In genomic region chr19:38693380-38694223, GRCh38 we compare ENCODE assay signal across 8 cellular contexts. TPM values are rescaled to one million over a fixed set of nuclear protein-coding genes. Genes with fewer than 3 reads are reported as not detected.
DNase-seq lines count a peak whose midpoint lies in the region; ATAC-seq, FAIRE-seq and TF ChIP-seq lines count a peak whose summit lies in the region.

No MANE protein-coding gene starts in this region.

- peak overlapping the region; percentile 86 for H3K9ac ChIP-seq in endothelial cell of umbilical vein (replicated peaks; ENCODE audit: extremely low read depth, insufficient read depth, low read length)

- no peak for TF ChIP-seq CTCF in endothelial cell of umbilical vein (IDR thresholded peaks at IDR 0.05; ENCODE audit: extremely low read depth in 1 of 2, insufficient read depth in 1 of 2, low read depth in 1 of 2, low read length in 2 of 2)

- dilution Hi-C loops in endothelial cell of umbilical vein (cut with MboI; ENCODE audit: extremely low pct_ligation_motif_present, low sequenced_read_pairs): no loop called here

- no peaks in the 10 kb centered on the region for H3K9me1 ChIP-seq in endothelial cell of umbilical vein (replicated peaks; ENCODE audit: control insufficient read depth, extremely low read depth, insufficient read depth, low read length)

- H3K27ac Mint-ChIP-seq in CD4-positive, CD25-positive, alpha-beta regulatory T cell: peak overlapping the region; percentile 82 to 95 (median 94)

- H3K9me3 Mint-ChIP-seq in CD4-positive, CD25-positive, alpha-beta regulatory T cell: no peaks in the 10 kb centered on the region

- TF ChIP-seq POLR2A in endothelial cell of umbilical vein (IDR thresholded peaks at IDR 0.05; ENCODE audit: low read depth, low read length): peak; percentile 61

- no peaks in the 10 kb centered on the region for H4K20me1 ChIP-seq in endothelial cell of umbilical vein (replicated peaks; ENCODE audit: control insufficient read depth, extremely low read depth, insufficient read depth, low read length)

- H2AFZ ChIP-seq in endothelial cell of umbilical vein (ENCODE audit: low read depth, low read length): no peak overlapping the region

- no peaks in the 10 kb centered on the region for H3K27me3 ChIP-seq in CD4-positive, CD25-positive, alpha-beta regulatory T cell (ENCODE audit: control insufficient read depth, insufficient read depth, low read length)
- H3K27me3 ChIP-seq in endothelial cell of umbilical vein (ENCODE audit: control insufficient read depth in 2 of 2, insufficient read depth in 2 of 2, low read length in 2 of 2) (no peaks in the 10 kb centered on the region), muscle layer of duodenum (ENCODE audit: low read depth, low read length) (no peaks in the 10 kb centered on the region)

- CTCF ChIA-PET in endothelial cell of umbilical vein (lab: Charles Lee): interaction anchor here (0.7 to 1.7 kb wide), 10 partner anchors 10 to 291 kb away, joined by 3 to 6 read pairs (median 3); partner anchors contain the start of gene FAM98C

- peaks cover 81% of the 10 kb centered on the region for H3K4me1 ChIP-seq in CD4-positive, CD25-positive, alpha-beta regulatory T cell (ENCODE audit: control insufficient read depth, insufficient read depth, low read length, poor library complexity, severe bottlenecking)
- peaks cover 37% of the 10 kb centered on the region for H3K4me1 ChIP-seq in endothelial cell of umbilical vein (ENCODE audit: control insufficient read depth, extremely low read depth, insufficient read depth, low read length)
- peaks cover 49 to 72% of the 10 kb centered on the region in 2 donors for H3K4me1 ChIP-seq in muscle layer of duodenum (ENCODE audit: control insufficient read depth in 1 of 2, insufficient read depth in 2 of 2, low read length in 2 of 2)

- BruUV-seq in endothelial cell of umbilical vein (replicated peaks; lab: Mats Ljungman, UMichigan): TSS peak; percentile 63

- peaks cover 17% of the 10 kb centered on the region for H3K36me3 Mint-ChIP-seq in CD4-positive, CD25-positive, alpha-beta regulatory T cell

- intact Hi-C loops in endothelial cell of umbilical vein (cut with micrococcal nuclease): loop anchor here (1.0 to 2.0 kb wide), 5 partner anchors 8 to 42 kb away; no protein-coding TSS in a partner anchor

- H3K9me3 ChIP-seq in CD4-positive, CD25-positive, alpha-beta regulatory T cell (ENCODE audit: control insufficient read depth in 2 of 2, low read length in 2 of 2): no peaks in the 10 kb centered on the region
- H3K9me3 ChIP-seq in endothelial cell of umbilical vein (replicated peaks; ENCODE audit: control insufficient read depth, insufficient read depth, low read length) (no peaks in the 10 kb centered on the region), muscle layer of duodenum (ENCODE audit: control insufficient read depth in 1 of 2, low read length in 2 of 2) (no peaks in the 10 kb centered on the region)

- H3K79me2 ChIP-seq in endothelial cell of umbilical vein (ENCODE audit: control insufficient read depth, insufficient read depth, low read length): peaks cover 96% of the 10 kb centered on the region

- POLR2A ChIA-PET in endothelial cell of umbilical vein (lab: Charles Lee): interaction anchor here (0.9 to 1.4 kb wide), 2 partner anchors 10 to 46 kb away, joined by 3 to 17 read pairs; partner anchors contain the start of gene ACTN4

- H3K27me3 Mint-ChIP-seq in CD4-positive, CD25-positive, alpha-beta regulatory T cell: no peaks in the 10 kb centered on the region

- peak overlapping the region; percentile 38 for H3K4me3 ChIP-seq in CD4-positive, CD25-positive, alpha-beta regulatory T cell (ENCODE audit: low read depth, low read length)
- H3K4me3 ChIP-seq in endothelial cell of umbilical vein (replicated peaks in 1 of 3; ENCODE audit: insufficient read depth in 1 of 3, low read depth in 1 of 3, low read length in 3 of 3) (no peak overlapping the region), muscle layer of duodenum (ENCODE audit: low read depth in 1 of 2, low read length in 2 of 2) (peak overlapping the region in 1 of 2 donors; percentile 41)

- peak overlapping the region; percentile 14 for H3K4me2 ChIP-seq in endothelial cell of umbilical vein (ENCODE audit: insufficient read depth, low read length)

- H3K27ac ChIP-seq in CD4-positive, CD25-positive, alpha-beta regulatory T cell (ENCODE audit: insufficient read depth, low read length, poor library complexity, severe bottlenecking): peak overlapping the region; percentile 78
- peak overlapping the region; percentile 99 for H3K27ac ChIP-seq in endothelial cell of umbilical vein (ENCODE audit: insufficient read depth, low read depth, low read length)
- peak overlapping the region; percentile 93 for H3K27ac ChIP-seq in muscle layer of duodenum (ENCODE audit: low read length)

- peak; percentile 97 for FAIRE-seq in endothelial cell of umbilical vein (lab: Jason Lieb, UNC)

- peak; percentile 18 to 77 (median 53) for DNase-seq in CD4-positive, CD25-positive, alpha-beta regulatory T cell
- DNase-seq in T1000 (lab: John Stamatoyannopoulos, UW) (peak; percentile 68), endothelial cell of umbilical vein (ENCODE audit: low read depth, low spot score) (peak; percentile 85), SK-N-DZ (ENCODE audit: low spot score) (no peak), putamen (ENCODE audit: low spot score) (no peak), COLO668 (lab: John Stamatoyannopoulos, UW; ENCODE audit: unreplicated experiment) (no peak)

- peaks cover 31 to 94% (median 62%) of the 10 kb centered on the region in 4 donors for H3K4me1 Mint-ChIP-seq in CD4-positive, CD25-positive, alpha-beta regulatory T cell

- peak; percentile 80 to 86 for ATAC-seq in CD4-positive, CD25-positive, alpha-beta regulatory T cell (ENCODE audit: low read depth in 2 of 2)
- ATAC-seq in HG02981 (IDR thresholded peaks at IDR 0.05; ENCODE audit: unreplicated experiment): peak; percentile 62

- H3K4me3 Mint-ChIP-seq in CD4-positive, CD25-positive, alpha-beta regulatory T cell: peak overlapping the region; percentile 74 to 91 (median 80)

- peaks cover 2% of the 10 kb centered on the region for H3K36me3 ChIP-seq in CD4-positive, CD25-positive, alpha-beta regulatory T cell (ENCODE audit: control insufficient read depth, insufficient read depth, low read length)
- peaks cover 0 to 2% of the 10 kb centered on the region in 2 experiments for H3K36me3 ChIP-seq in endothelial cell of umbilical vein (ENCODE audit: control insufficient read depth in 2 of 2, extremely low read depth in 1 of 2, insufficient read depth in 2 of 2, low read length in 2 of 2)
- peaks cover 14 to 24% of the 10 kb centered on the region in 2 donors for H3K36me3 ChIP-seq in muscle layer of duodenum (ENCODE audit: control insufficient read depth in 1 of 2, insufficient read depth in 2 of 2, low read length in 2 of 2)

TF ChIP-seq in endothelial cell of umbilical vein, 7 proteins besides CTCF, POLR2A, EP300 and RAD21:
- TF ChIP-seq MYC (IDR thresholded peaks at IDR 0.05; ENCODE audit: low read depth, low read length): no peak
- peak; percentile 88 for TF ChIP-seq JUN (IDR thresholded peaks at IDR 0.05; ENCODE audit: borderline replicate concordance, insufficient read depth, insufficient read length, low read depth)
- peak; percentile 69 for TF ChIP-seq FOS (IDR thresholded peaks at IDR 0.05; ENCODE audit: borderline replicate concordance, insufficient read depth, low read length)
- no peak for TF ChIP-seq MAX (IDR thresholded peaks at IDR 0.05; ENCODE audit: insufficient read depth, insufficient read length)

RNA-seq across cellular contexts. Expression of gene ACTN4, which starts 46.2 kb away (rescaled TPM):
- total RNA-seq in CD4-positive, CD25-positive, alpha-beta regulatory T cell: 323 TPM
- 10 to 100 TPM; 11.2 to 22.2 (median 15.7) TPM for polyA plus RNA-seq in CD4-positive, CD25-positive, alpha-beta regulatory T cell
- total RNA-seq in endothelial cell of umbilical vein: 693 and 748 TPM in 2 replicates
- polyA plus RNA-seq in endothelial cell of umbilical vein: 313 and 329 TPM in 2 replicates
- polyA plus RNA-seq in endothelial cell of umbilical vein (2011; cell fraction: cytosol; rRNA removed): 293 and 306 TPM in 2 replicates
- polyA plus RNA-seq in endothelial cell of umbilical vein (2011; cell fraction: nucleus; rRNA removed): 829 and 939 TPM in 2 replicates
- 615 and 712 TPM in 2 replicates for polyA plus RNA-seq in endothelial cell of umbilical vein (2012)
- 461 and 482 TPM in 2 replicates for polyA minus RNA-seq in endothelial cell of umbilical vein
- 78.8 TPM for polyA minus RNA-seq in endothelial cell of umbilical vein (2011; cell fraction: cytosol; rRNA and poly(A)+ RNA removed)
- 238 and 273 TPM in 2 replicates for polyA minus RNA-seq in endothelial cell of umbilical vein (2011; cell fraction: nucleus; rRNA and poly(A)+ RNA removed)
- polyA plus RNA-seq in SK-N-DZ (2014; cell fraction: cytosol; rRNA removed): 85.3 and 95.3 TPM in 2 replicates
- 124 and 196 TPM in 2 replicates for polyA plus RNA-seq in SK-N-DZ (2014; cell fraction: nucleus; rRNA removed)

RNA-seq across cellular contexts. Expression of gene CAPN12, which starts 50.7 kb away (rescaled TPM):
- 6.1 TPM for total RNA-seq in CD4-positive, CD25-positive, alpha-beta regulatory T cell
- 1 to 10 TPM; 1.0 to 2.6 (median 1.9) TPM for polyA plus RNA-seq in CD4-positive, CD25-positive, alpha-beta regulatory T cell
- not detected in 2 replicates for total RNA-seq in endothelial cell of umbilical vein
- polyA plus RNA-seq in endothelial cell of umbilical vein: 0.35 and 0.45 TPM in 2 replicates
- polyA plus RNA-seq in endothelial cell of umbilical vein (2011; cell fraction: cytosol; rRNA removed): 0.18 and 0.23 TPM in 2 replicates
- 1.5 and 5.0 TPM in 2 replicates for polyA plus RNA-seq in endothelial cell of umbilical vein (2011; cell fraction: nucleus; rRNA removed)
- 0.11 and 0.65 TPM in 2 replicates for polyA plus RNA-seq in endothelial cell of umbilical vein (2012)
- 0.19 and 0.32 TPM in 2 replicates for polyA minus RNA-seq in endothelial cell of umbilical vein
- not detected for polyA minus RNA-seq in endothelial cell of umbilical vein (2011; cell fraction: cytosol; rRNA and poly(A)+ RNA removed)
- not detected in 2 replicates for polyA minus RNA-seq in endothelial cell of umbilical vein (2011; cell fraction: nucleus; rRNA and poly(A)+ RNA removed)
- polyA plus RNA-seq in SK-N-DZ (2014; cell fraction: cytosol; rRNA removed): 0.37 and 0.42 TPM in 2 replicates
- polyA plus RNA-seq in SK-N-DZ (2014; cell fraction: nucleus; rRNA removed): 1.6 and 3.9 TPM in 2 replicates

Comparison
In these comparisons a context has a peak if more than half of its experiments do, and no peak if none do; other contexts are left out.
1. DNase-seq: peak in CD4-positive, CD25-positive, alpha-beta regulatory T cell (3 of 3), T1000 (single experiment) and endothelial cell of umbilical vein (single experiment); none in SK-N-DZ (single experiment), putamen (single experiment) and COLO668 (single experiment).
2. Peak in every context shown above with its lines, with median percentiles within 50 percentile points of each other: H3K27ac ChIP-seq.